ENCODE assay signal across 1 cellular context in genomic region chr18:22913861-22914260, GRCh38.
TF ChIP-seq lines count a peak whose summit lies in the region.

No MANE protein-coding gene starts in this region.

TF ChIP-seq in Ishikawa, 13 proteins besides CTCF, POLR2A, EP300 and RAD21 (continued from another document):
- TF ChIP-seq TCF12 (IDR thresholded peaks at IDR 0.05; ENCODE audit: low read depth) = peak; percentile 98
- TF ChIP-seq ZBTB7A (IDR thresholded peaks at IDR 0.05; ENCODE audit: low read depth) = 0 out of 2 replicates have a peak, but pooled peaks have one; percentile 44
- peak; percentile 46; the same call in 1 of the 2 replicates for TF ChIP-seq TAF1 (IDR thresholded peaks at IDR 0.05; ENCODE audit: low read depth)
- TF ChIP-seq MAX (IDR thresholded peaks at IDR 0.05) = peak; percentile 93
- TF ChIP-seq FOXM1 (IDR thresholded peaks at IDR 0.05; ENCODE audit: borderline replicate concordance, low read depth) = peak; percentile 91
- peak; percentile 20; the same call in 1 of the 2 replicates for TF ChIP-seq CREB1 (IDR thresholded peaks at IDR 0.05; ENCODE audit: low read depth)
- TF ChIP-seq NFIC (IDR thresholded peaks at IDR 0.05) = peak; percentile 100
